ENCODE assay signal across 8 cellular contexts in genomic region chr9:124040935-124041816, GRCh38. TPM values are rescaled to one million over a fixed set of nuclear protein-coding genes. Genes with fewer than 3 reads are reported as not detected.
DNase-seq lines count a peak whose midpoint lies in the region; ATAC-seq lines count a peak whose summit lies in the region.

No MANE protein-coding gene starts in this region.

- H3K27ac ChIP-seq in rectal smooth muscle tissue (ENCODE audit: low read depth, low read length), result no peak overlapping the region

- H3K36me3 ChIP-seq in rectal smooth muscle tissue (ENCODE audit: control insufficient read depth, insufficient read depth, low read length), result no peaks in the 10 kb centered on the region

- peak overlapping the region; percentile 54 for H3K4me3 ChIP-seq in rectal smooth muscle tissue (ENCODE audit: low read length)

- ATAC-seq in left cardiac atrium (peak; percentile 32 to 64), GM21381 (IDR thresholded peaks at IDR 0.05; ENCODE audit: unreplicated experiment) (no peak)

- peak in 2 of 3 experiments; percentile 62 to 74 for DNase-seq in NCI-H1417 (lab: John Stamatoyannopoulos, UW)
- no peak for DNase-seq in NCI-H1417 treated with DMSO at 0.1 percent for 48 hours (lab: John Stamatoyannopoulos, UW)
- peak; percentile 18 for DNase-seq in NCI-H2171 (lab: John Stamatoyannopoulos, UW)
- peak; percentile 42 for DNase-seq in activated naive CD4-positive, alpha-beta T cell treated with Interleukin-2 at 50 U/mL for 16 hours
- peak; percentile 61 for DNase-seq in left cardiac atrium
- no peak for DNase-seq in MV-4-11 (lab: John Stamatoyannopoulos, UW)

- intact Hi-C loops in left cardiac atrium (cut with DNase I), result loop anchor here (2.0 to 5.0 kb wide), 3 partner anchors 496 to 638 kb away; no protein-coding TSS in a partner anchor

- H3K4me1 ChIP-seq in rectal smooth muscle tissue (ENCODE audit: control insufficient read depth, insufficient read depth, low read length), result no peaks in the 10 kb centered on the region

- no peak overlapping the region for H3K9ac ChIP-seq in rectal smooth muscle tissue (ENCODE audit: low read length)

- peaks cover 17% of the 10 kb centered on the region for H3K27me3 ChIP-seq in rectal smooth muscle tissue (ENCODE audit: control insufficient read depth, insufficient read depth, low read length)

RNA-seq across cellular contexts. Expression of gene LHX2, which starts 29.6 kb away (rescaled TPM):
- under 1 TPM in 1 of 2 donors, not detected in 1; 0.38 TPM for total RNA-seq in left cardiac atrium

Comparison
In these comparisons a context has a peak if more than half of its experiments do, and no peak if none do; other contexts are left out.
1. DNase-seq: peak in NCI-H1417 (2 of 3), NCI-H2171 (single experiment), activated naive CD4-positive, alpha-beta T cell treated with Interleukin-2 at 50 U/mL for 16 hours (single experiment) and left cardiac atrium (single experiment); none in NCI-H1417 treated with DMSO at 0.1 percent for 48 hours (single experiment) and MV-4-11 (single experiment).